In the genomic region with DNA sequence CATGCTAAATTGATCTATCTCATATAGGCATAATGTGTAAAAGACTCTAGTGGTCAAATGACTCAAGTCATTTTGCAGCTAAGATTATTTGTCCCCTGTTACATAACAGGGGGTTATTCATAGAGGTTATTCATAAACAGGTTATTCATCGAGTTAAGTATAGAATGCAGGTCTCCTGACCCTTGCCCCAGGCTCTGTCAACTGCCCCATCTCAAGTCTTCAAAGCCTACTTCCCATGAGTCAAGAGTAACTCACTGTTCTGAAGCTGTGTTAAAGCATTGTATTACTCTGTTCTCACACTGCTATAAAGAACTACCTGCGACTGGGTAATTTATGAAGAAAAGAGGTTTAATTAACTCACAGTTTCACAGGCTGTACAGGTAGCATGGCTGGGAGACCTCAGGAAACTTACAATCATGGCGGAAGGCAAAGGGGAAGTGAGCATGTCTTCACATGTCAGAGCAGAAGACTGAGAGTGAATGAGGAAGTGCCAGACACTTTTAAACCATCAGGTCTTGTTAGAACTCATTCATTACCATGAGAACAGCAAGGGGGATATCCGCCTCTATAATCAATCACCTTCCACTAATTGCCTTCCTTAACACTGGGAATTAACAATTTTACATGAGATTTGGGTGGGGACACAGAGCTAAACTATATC, we compare ENCODE assay signal across 22 cellular contexts.
DNase-seq lines count a peak whose midpoint lies in the region; ATAC-seq and TF ChIP-seq lines count a peak whose summit lies in the region.
"Had no signal": no experiment of that assay in that cellular context is flagged by ENCODE, and none has a peak within 500 bp of the region (broad histone marks: within the 10 kb centered on the region; RNA-seq: fewer than 3 reads in every experiment).

No MANE protein-coding gene starts in this region.

- H3K27ac ChIP-seq in RWPE2 (ENCODE audit: poor library complexity, severe bottlenecking): peak overlapping the region; percentile 52
- peak overlapping the region; percentile 18 for H3K27ac ChIP-seq in foreskin keratinocyte
- H3K27ac ChIP-seq: body of pancreas, parathyroid adenoma, spleen, uterus had no signal

- DNase-seq in COLO829 (ENCODE audit: low spot score) (peak; percentile 11), MG63 (peak; percentile 8), RWPE2 (ENCODE audit: low spot score) (peak; percentile 65), foreskin keratinocyte (peak; percentile 57 to 87), SK-N-DZ (ENCODE audit: low spot score) (no peak), activated gamma-delta T cell (lab: John Stamatoyannopoulos, UW) (no peak), germinal center (ENCODE audit: low spot score) (no peak)
- DNase-seq in stimulated activated CD4-positive, alpha-beta T cell treated with anti-CD3 and anti-CD28 coated beads, Interleukin-4, amount 100 ng/mL, for 4 hours: no peak
- DNase-seq: ACHN; activated CD4-positive, alpha-beta T cell treated with anti-CD3 and anti-CD28 coated beads for 1 hour; activated CD8-positive, alpha-beta memory T cell treated with anti-CD3 and anti-CD28 coated beads, Interleukin-2, amount 10 ng/mL, durations not matched to agents 7 days and 5 days; body of pancreas; CD8-positive, alpha-beta T cell; dorsolateral prefrontal cortex; H9; left colon; NCI-H1436; spleen; stimulated activated naive CD4-positive, alpha-beta T cell treated with Interleukin-2 at 50 U/mL for 16 hours; T-cell; uterus had no signal

- H3K36me3 ChIP-seq in MG63: no peaks in the 10 kb centered on the region
- H3K36me3 ChIP-seq in RWPE2 (ENCODE audit: low read depth): no peaks in the 10 kb centered on the region
- H3K36me3 ChIP-seq: spleen, uterus had no signal

- no peak overlapping the region for H3K4me3 ChIP-seq in MG63
- no peak overlapping the region for H3K4me3 ChIP-seq in RWPE2 (ENCODE audit: severe bottlenecking)
- H3K4me3 ChIP-seq: body of pancreas, dorsolateral prefrontal cortex, spleen, uterus had no signal

- ATAC-seq in RWPE2 (ENCODE audit: low read depth) (peak; percentile 94), foreskin keratinocyte (peak; percentile 89)
- ATAC-seq: activated CD8-positive, alpha-beta memory T cell treated with anti-CD3 and anti-CD28 coated beads, Interleukin-2, amount 10 ng/mL, durations not matched to agents 7 days and 5 days; body of pancreas; CD8-positive, alpha-beta T cell; left colon; T-cell had no signal

- 0 out of 2 replicates have a peak, but pooled peaks cover 2% of the 10 kb centered on the region for H3K9me3 ChIP-seq in MG63
- no peaks in the 10 kb centered on the region for H3K9me3 ChIP-seq in RWPE2 (ENCODE audit: severe bottlenecking)
- H3K9me3 ChIP-seq: body of pancreas, spleen, uterus had no signal

- H3K27me3 ChIP-seq in MG63 (no peaks in the 10 kb centered on the region), RWPE2 (ENCODE audit: insufficient read depth, poor library complexity, severe bottlenecking) (no peaks in the 10 kb centered on the region), foreskin keratinocyte (no peaks in the 10 kb centered on the region)
- H3K27me3 ChIP-seq: body of pancreas, dorsolateral prefrontal cortex, spleen, uterus had no signal

- peaks cover 26% of the 10 kb centered on the region for H3K4me1 ChIP-seq in RWPE2 (ENCODE audit: insufficient read depth, poor library complexity, severe bottlenecking)
- peaks cover 15% of the 10 kb centered on the region for H3K4me1 ChIP-seq in foreskin keratinocyte
- H3K4me1 ChIP-seq: body of pancreas, parathyroid adenoma, uterus had no signal

- TF ChIP-seq CTCF in RWPE2 (IDR thresholded peaks at IDR 0.05; ENCODE audit: poor library complexity, severe bottlenecking) (no peak), foreskin keratinocyte (conservative IDR thresholded peaks at IDR 0.05) (no peak)

Comparison
In these comparisons a context has a peak if more than half of its experiments do, and no peak if none do; other contexts are left out.
1. DNase-seq: peak in COLO829 (single experiment), MG63 (single experiment), RWPE2 (single experiment) and foreskin keratinocyte (2 of 2); none in stimulated activated CD4-positive, alpha-beta T cell treated with anti-CD3 and anti-CD28 coated beads, Interleukin-4, amount 100 ng/mL, for 4 hours (0 of 2), SK-N-DZ (single experiment), activated gamma-delta T cell (single experiment) and germinal center (single experiment).